28 cellular contexts compared by ENCODE assay signal in the genomic region with DNA sequence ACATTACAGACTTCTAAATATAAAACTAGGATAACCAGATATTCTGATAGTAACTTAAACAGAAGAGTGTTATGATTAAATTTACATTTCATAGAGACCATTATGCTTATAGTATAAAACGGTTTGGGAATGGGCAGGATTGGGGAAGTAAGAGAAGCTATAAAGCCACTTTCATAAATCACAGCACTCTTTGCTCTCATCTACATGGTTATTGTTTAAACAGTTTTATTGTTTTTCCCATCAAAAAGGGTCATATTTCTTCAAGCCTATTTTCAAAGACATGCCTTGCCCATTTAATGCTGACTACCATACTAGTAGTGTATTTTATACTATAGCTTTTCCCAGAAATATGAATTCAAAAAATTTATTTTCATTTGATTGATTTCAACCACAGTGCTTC.
"Had no signal": no experiment of that assay in that cellular context is flagged by ENCODE, and none has a peak within 500 bp of the region (broad histone marks: within the 10 kb centered on the region; RNA-seq: fewer than 3 reads in every experiment).

No MANE protein-coding gene starts in this region.

- H3K9me3 Mint-ChIP-seq: activated CD4-positive, alpha-beta T cell treated with anti-CD3 and anti-CD28 coated beads, Interleukin-2, amount 10 ng/mL, durations not matched to agents 7 days and 5 days; activated naive CD8-positive, alpha-beta T cell treated with anti-CD3 and anti-CD28 coated beads for 36 hours; activated T-helper 17 cell treated with anti-CD3 and anti-CD28 coated beads, Interleukin-2, amount 50 U/mL, for 72 hours; central memory CD8-positive, alpha-beta T cell; T-helper 2 cell treated with Interferon-gamma antibody and Interleukin-4, amounts not matched to agents 5 μg/mL and 100 μg/mL, for 36 hours; WTC11 had no signal

- H3K36me3 ChIP-seq: cardiac muscle cell had no signal

- H3K9ac ChIP-seq: KMS-11 had no signal

- H3K27ac ChIP-seq: cardiac muscle cell, KMS-11 had no signal

- ATAC-seq: activated CD4-positive, alpha-beta T cell treated with anti-CD3 and anti-CD28 coated beads for 36 hours; activated CD4-positive, CD25-positive, alpha-beta regulatory T cell treated with anti-CD3 and anti-CD28 coated beads, Interleukin-2, amount 50 U/mL, for 24 hours; activated CD8-positive, alpha-beta T cell treated with anti-CD3 and anti-CD28 coated beads, Interleukin-2, amount 10 ng/mL, durations not matched to agents 7 days and 5 days; activated T-helper 17 cell treated with anti-CD3 and anti-CD28 coated beads, Interleukin-2, amount 50 U/mL, for 72 hours; WTC11 had no signal

- H3K27ac Mint-ChIP-seq: activated CD4-positive, alpha-beta T cell treated with anti-CD3 and anti-CD28 coated beads for 36 hours; activated CD4-positive, alpha-beta T cell treated with anti-CD3 and anti-CD28 coated beads, Interleukin-2, amount 10 ng/mL, durations not matched to agents 7 days and 5 days; activated CD8-positive, alpha-beta T cell treated with anti-CD3 and anti-CD28 coated beads, Interleukin-2, amount 10 ng/mL, durations not matched to agents 7 days and 5 days; activated naive CD8-positive, alpha-beta T cell treated with anti-CD3 and anti-CD28 coated beads for 36 hours; activated T-helper 17 cell treated with anti-CD3 and anti-CD28 coated beads, Interleukin-2, amount 50 U/mL, for 72 hours; T-helper 2 cell treated with Interferon-gamma antibody and Interleukin-4, amounts not matched to agents 5 μg/mL and 100 μg/mL, for 36 hours; WTC11 had no signal

- H3K4me3 Mint-ChIP-seq: activated CD4-positive, alpha-beta T cell treated with anti-CD3 and anti-CD28 coated beads for 36 hours; activated CD4-positive, alpha-beta T cell treated with anti-CD3 and anti-CD28 coated beads, Interleukin-2, amount 10 ng/mL, durations not matched to agents 7 days and 5 days; activated CD8-positive, alpha-beta T cell treated with anti-CD3 and anti-CD28 coated beads, Interleukin-2, amount 10 ng/mL, durations not matched to agents 7 days and 5 days; activated naive CD8-positive, alpha-beta T cell treated with anti-CD3 and anti-CD28 coated beads for 36 hours; activated T-helper 17 cell treated with anti-CD3 and anti-CD28 coated beads, Interleukin-2, amount 50 U/mL, for 72 hours; central memory CD8-positive, alpha-beta T cell; T-helper 2 cell treated with Interferon-gamma antibody and Interleukin-4, amounts not matched to agents 5 μg/mL and 100 μg/mL, for 36 hours; WTC11 had no signal

- H3K27me3 Mint-ChIP-seq: activated CD4-positive, alpha-beta T cell treated with anti-CD3 and anti-CD28 coated beads for 36 hours; activated CD4-positive, alpha-beta T cell treated with anti-CD3 and anti-CD28 coated beads, Interleukin-2, amount 10 ng/mL, durations not matched to agents 7 days and 5 days; activated naive CD8-positive, alpha-beta T cell treated with anti-CD3 and anti-CD28 coated beads for 36 hours; activated T-helper 17 cell treated with anti-CD3 and anti-CD28 coated beads, Interleukin-2, amount 50 U/mL, for 72 hours; central memory CD8-positive, alpha-beta T cell had no signal

- DNase-seq: activated CD4-positive, alpha-beta T cell treated with anti-CD3 and anti-CD28 coated beads for 36 hours; activated CD4-positive, alpha-beta T cell treated with anti-CD3 and anti-CD28 coated beads, Interleukin-2, amount 10 ng/mL, durations not matched to agents 7 days and 5 days; activated CD4-positive, alpha-beta T cell treated with anti-CD3 and anti-CD28 coated beads, Interleukin-2, amount 50 U/mL, for 48 hours; activated CD8-positive, alpha-beta T cell treated with anti-CD3 and anti-CD28 coated beads, Interleukin-2, amount 10 ng/mL, durations not matched to agents 7 days and 5 days; activated effector memory CD4-positive, alpha-beta T cell treated with anti-CD3 and anti-CD28 coated beads, Interleukin-2, amount 50 U/mL, for 16 hours; activated naive CD4-positive, alpha-beta T cell; activated naive CD4-positive, alpha-beta T cell treated with anti-CD3 and anti-CD28 coated beads, Interleukin-2, amount 50 U/mL, for 16 hours; activated naive CD8-positive, alpha-beta T cell treated with anti-CD3 and anti-CD28 coated beads for 36 hours; activated T-cell treated with anti-CD3 and anti-CD28 coated beads, Interleukin-2, amount 50 U/mL, for 48 hours; amniotic stem cell; aorta; MM.1S; MV-4-11; NCI-H1092; NCI-H1417; NCI-H146; NCI-H187 treated with DMSO at 0.1 percent for 48 hours; NCI-H2081 treated with DMSO at 0.1 percent for 48 hours; NCI-H345; NCI-H524 treated with DMSO at 0.1 percent for 48 hours; Right ventricle myocardium superior had no signal

- H3K4me3 ChIP-seq: cardiac muscle cell had no signal

- H3K27me3 ChIP-seq: cardiac muscle cell had no signal
